18 cellular contexts compared by ENCODE assay signal in the genomic region with DNA sequence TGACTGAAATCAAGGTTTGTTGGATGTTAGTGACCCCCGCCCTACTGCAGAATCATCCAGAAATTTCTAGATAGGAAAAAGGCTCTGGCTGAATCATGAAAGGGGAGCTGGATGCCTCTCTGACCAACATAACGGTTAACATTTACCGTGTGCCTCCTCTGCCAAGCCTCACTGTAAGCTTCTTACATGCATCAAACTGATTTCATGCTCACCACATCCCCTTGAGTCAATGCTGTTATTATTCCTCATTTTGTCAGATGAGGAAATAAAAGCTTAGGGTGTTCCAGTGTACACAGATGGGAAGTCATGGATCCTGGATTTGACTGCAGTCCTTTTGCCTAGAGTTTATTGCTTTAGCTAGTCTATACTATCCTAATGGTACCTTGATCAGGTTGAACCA. TPM values are rescaled to one million over a fixed set of nuclear protein-coding genes. Genes with fewer than 3 reads are reported as not detected.
DNase-seq lines count a peak whose midpoint lies in the region; ATAC-seq, FAIRE-seq and TF ChIP-seq lines count a peak whose summit lies in the region.
"Had no signal": no experiment of that assay in that cellular context is flagged by ENCODE, and none has a peak within 500 bp of the region (broad histone marks: within the 10 kb centered on the region; RNA-seq: fewer than 3 reads in every experiment).

No MANE protein-coding gene starts in this region.

- intact Hi-C loops in Panc1 (cut with micrococcal nuclease; ENCODE audit: unreplicated experiment), result no loop called here
- intact Hi-C loops in pancreas (cut with DNase I), result no loop called here
- intact Hi-C loops in adrenal gland (cut with DNase I), result no loop called here

- H3K36me3 ChIP-seq in Panc1 (ENCODE audit: control insufficient read depth, insufficient read depth, low read length), result no peaks in the 10 kb centered on the region
- H3K36me3 ChIP-seq in subcutaneous abdominal adipose tissue (ENCODE audit: control insufficient read depth in 5 of 5, insufficient read depth in 5 of 5, low read length in 5 of 5), result no peaks in the 10 kb centered on the region
- H3K36me3 ChIP-seq in pancreas, result no peaks in the 10 kb centered on the region
- H3K36me3 ChIP-seq in adrenal gland (replicated peaks in 1 of 2), result no peaks in the 10 kb centered on the region
- H3K36me3 ChIP-seq: sigmoid colon had no signal

- TF ChIP-seq POLR2A in adrenal gland (IDR thresholded peaks at IDR 0.05), result no peak

- H3K4me3 ChIP-seq in Panc1 (ENCODE audit: low read depth in 2 of 2, low read length in 2 of 2) (no peak overlapping the region), subcutaneous abdominal adipose tissue (ENCODE audit: low read depth in 1 of 5, low read length in 5 of 5) (no peak overlapping the region), pancreas (no peak overlapping the region), adrenal gland (no peak overlapping the region)
- H3K4me3 ChIP-seq: sigmoid colon had no signal

- H3K27ac ChIP-seq in Panc1 (ENCODE audit: low read length) (peak overlapping the region; percentile 71), subcutaneous abdominal adipose tissue (ENCODE audit: low read depth, low read length) (peak overlapping the region; percentile 99), pancreas (no peak overlapping the region), adrenal gland (peak overlapping the region in 1 of 5 donors; percentile 19)
- H3K27ac ChIP-seq: 22Rv1 had no signal

- ATAC-seq in Panc1 (no peak), pancreas (no peak)
- ATAC-seq: SK-N-SH treated with all-trans-retinoic acid at 6 μM for 48 hours had no signal

- TF ChIP-seq CTCF in Panc1 (IDR thresholded peaks at IDR 0.05), result no peak
- TF ChIP-seq CTCF in pancreas (IDR thresholded peaks at IDR 0.05), result no peak
- no peak for TF ChIP-seq CTCF in adrenal gland (IDR thresholded peaks at IDR 0.05)

- no peak overlapping the region for H3K9ac ChIP-seq in subcutaneous abdominal adipose tissue (ENCODE audit: low read length in 5 of 5)

- peaks cover 39% of the 10 kb centered on the region for H3K4me1 ChIP-seq in Panc1 (ENCODE audit: control insufficient read depth, insufficient read depth, low read length)
- H3K4me1 ChIP-seq in subcutaneous abdominal adipose tissue (ENCODE audit: control insufficient read depth in 5 of 5, insufficient read depth in 5 of 5, low read length in 5 of 5), result peaks cover 10 to 56% (median 53%) of the 10 kb centered on the region in 5 donors
- H3K4me1 ChIP-seq in pancreas, result peaks cover 0 to 13% (median 0%) of the 10 kb centered on the region in 3 donors
- peaks cover 16 to 41% of the 10 kb centered on the region in 2 donors for H3K4me1 ChIP-seq in adrenal gland (replicated peaks in 1 of 2)

- H3K27me3 ChIP-seq in Panc1 (ENCODE audit: control insufficient read depth, insufficient read depth, low read length) (no peaks in the 10 kb centered on the region), subcutaneous abdominal adipose tissue (ENCODE audit: control insufficient read depth in 5 of 5, insufficient read depth in 4 of 5, low read length in 5 of 5) (peaks cover 0 to 3% (median 0%) of the 10 kb centered on the region in 5 donors), pancreas (no peaks in the 10 kb centered on the region), adrenal gland (no peaks in the 10 kb centered on the region)
- H3K27me3 ChIP-seq: sigmoid colon had no signal

- BruUV-seq in Panc1 (replicated peaks; lab: Mats Ljungman, UMichigan), result no TSS peak

- CTCF ChIA-PET in Panc1 (lab: Charles Lee), result no interaction called here

- POLR2A ChIA-PET in Panc1 (lab: Charles Lee), result interaction anchor here (0.7 kb wide), 1 partner anchor 26 kb away, joined by 5 read pairs; no protein-coding TSS in a partner anchor

- DNase-seq in NCI-H82 (lab: John Stamatoyannopoulos, UW) (peak; percentile 13), NCI-H82 treated with DMSO at 0.1 percent for 48 hours (lab: John Stamatoyannopoulos, UW; ENCODE audit: unreplicated experiment) (no peak), Panc1 (ENCODE audit: low read depth, low spot score) (no peak), foreskin melanocyte (peak; percentile 72), pancreas (no peak), NCI-H510A (lab: John Stamatoyannopoulos, UW) (no peak), adrenal gland (no peak)
- DNase-seq: activated CD4-positive, CD25-positive, alpha-beta regulatory T cell; Caco-2; hypothalamus; NCI-H2081; NCI-H774; sigmoid colon; stimulated activated naive CD4-positive, alpha-beta T cell had no signal

- WGBS in pancreas, 2 donors, result 86 to 87% methylated on average over 3 of the region's 3 CpGs
- WGBS in adrenal gland, 4 donors, result 82 to 89% (median 85%) methylated on average over 3 of the region's 3 CpGs

- FAIRE-seq in pancreas (lab: Jason Lieb, UNC), result no peak

- in situ Hi-C loops in Panc1 (cut with HindIII; ENCODE audit: low pct_unique_long_range_greater_than_20kb, low sequenced_read_pairs), result no loop called here

- H3K9me3 ChIP-seq in Panc1 (ENCODE audit: control insufficient read depth, insufficient read depth, low read depth, low read length) (no peaks in the 10 kb centered on the region), subcutaneous abdominal adipose tissue (ENCODE audit: control insufficient read depth in 5 of 5, low read length in 5 of 5) (peaks cover 0 to 2% (median 0%) of the 10 kb centered on the region in 5 donors), pancreas (no peaks in the 10 kb centered on the region), adrenal gland (replicated peaks in 1 of 3) (no peaks in the 10 kb centered on the region)
- H3K9me3 ChIP-seq: Caco-2, sigmoid colon had no signal

RNA-seq across cellular contexts. Expression of a gene that starts 5.9 kb away (rescaled TPM):
- 105 TPM for total RNA-seq in Panc1 (2021; ENCODE audit: unreplicated experiment)
- 198 TPM for polyA plus RNA-seq in Panc1 (2012; ENCODE audit: insufficient read length)
- 10 to 100 TPM in 2 of 6 donors, 1 to 10 TPM in 4; 1.8 to 15.9 (median 2.9) TPM for total RNA-seq in pancreas
- polyA plus RNA-seq in pancreas, result 1 to 10 TPM; 5.2 to 7.1 TPM
- total RNA-seq in adrenal gland, result 100 to 1,000 TPM in 2 of 8 donors, 10 to 100 TPM in 6; 30.8 to 578 (median 57.4) TPM
- 10 to 100 TPM; 15.4 to 27.6 (median 27.3) TPM for polyA plus RNA-seq in adrenal gland
- polyA plus RNA-seq: neural cell had no signal

RNA-seq across cellular contexts. Expression of a gene that starts 24.9 kb away (rescaled TPM):
- total RNA-seq in Panc1 (2021; ENCODE audit: unreplicated experiment) (122 TPM), pancreas (10 to 100 TPM in 5 of 6 donors, 1 to 10 TPM in 1; 9.3 to 17.7 (median 13.6) TPM), adrenal gland (10 to 100 TPM in 7 of 8 donors, 1 to 10 TPM in 1; 9.0 to 20.1 (median 16.4) TPM)
- 119 TPM for polyA plus RNA-seq in Panc1 (2012; ENCODE audit: insufficient read length)
- polyA plus RNA-seq in pancreas (1 to 10 TPM; 7.2 to 9.8 TPM), adrenal gland (1 to 10 TPM; 3.9 to 9.6 (median 7.0) TPM)

Comparison
In these comparisons a context has a peak if more than half of its experiments do, and no peak if none do; other contexts are left out.
1. DNase-seq: peak in NCI-H82 (single experiment) and foreskin melanocyte (single experiment); none in NCI-H82 treated with DMSO at 0.1 percent for 48 hours (single experiment), Panc1 (single experiment), pancreas (0 of 6), NCI-H510A (single experiment) and adrenal gland (0 of 7).
2. H3K27ac ChIP-seq: peak in Panc1 (single experiment) and subcutaneous abdominal adipose tissue (single experiment); none in pancreas (0 of 4).